ENCODE assay signal across 1 cellular context in genomic region chr20:31682352-31682751, GRCh38.
TF ChIP-seq lines count a peak whose summit lies in the region.

No MANE protein-coding gene starts in this region.

TF ChIP-seq in WTC11, 78 proteins besides CTCF, POLR2A, EP300 and RAD21 (continued from another document):
- TF ChIP-seq PRDM15 (CRISPR knock-in tag; IDR thresholded peaks at IDR 0.05) (no peak), ATF1 (CRISPR knock-in tag; IDR thresholded peaks at IDR 0.05) (no peak)
